ENCODE assay signal across 8 cellular contexts in genomic region chr12:32107376-32108267, GRCh38. TPM values are rescaled to one million over a fixed set of nuclear protein-coding genes. Genes with fewer than 3 reads are reported as not detected.
DNase-seq lines count a peak whose midpoint lies in the region; ATAC-seq lines count a peak whose summit lies in the region.

No MANE protein-coding gene starts in this region.

- H3K9ac ChIP-seq in mucosa of rectum (ENCODE audit: low read depth in 1 of 2, low read length in 2 of 2) (peak overlapping the region; percentile 63 to 80), subcutaneous abdominal adipose tissue (ENCODE audit: low read length in 5 of 5) (peak overlapping the region; percentile 11 to 82 (median 47))

- H3K9me3 ChIP-seq in mucosa of rectum (ENCODE audit: control insufficient read depth in 2 of 2, low read length in 2 of 2) (no peaks in the 10 kb centered on the region), subcutaneous abdominal adipose tissue (ENCODE audit: control insufficient read depth in 5 of 5, low read length in 5 of 5) (no peaks in the 10 kb centered on the region)

- peak; percentile 35 for DNase-seq in Ammon's horn (ENCODE audit: low spot score)
- peak; percentile 48 for DNase-seq in LHCN-M2 (ENCODE audit: low read depth)
- peak; percentile 60 for DNase-seq in activated CD4-positive, alpha-beta memory T cell treated with anti-CD3 and anti-CD28 coated beads for 36 hours
- DNase-seq in effector memory CD8-positive, alpha-beta T cell, result peak in 1 of 3 experiments; percentile 2

- H3K27me3 ChIP-seq in mucosa of rectum (ENCODE audit: control insufficient read depth in 2 of 2, insufficient read depth in 2 of 2, low read length in 2 of 2) (no peaks in the 10 kb centered on the region), subcutaneous abdominal adipose tissue (ENCODE audit: control insufficient read depth in 5 of 5, insufficient read depth in 4 of 5, low read length in 5 of 5) (no peaks in the 10 kb centered on the region)

- peaks cover 23% of the 10 kb centered on the region for H3K4me1 Mint-ChIP-seq in activated CD4-positive, alpha-beta memory T cell treated with anti-CD3 and anti-CD28 coated beads for 36 hours (ENCODE audit: low read depth)
- peaks cover 26 to 28% of the 10 kb centered on the region in 2 donors for H3K4me1 Mint-ChIP-seq in effector memory CD8-positive, alpha-beta T cell (ENCODE audit: low read depth in 2 of 2)

- H3K4me3 Mint-ChIP-seq in activated CD4-positive, alpha-beta memory T cell treated with anti-CD3 and anti-CD28 coated beads for 36 hours, result peak overlapping the region; percentile 87
- H3K4me3 Mint-ChIP-seq in effector memory CD8-positive, alpha-beta T cell, result peak overlapping the region; percentile 78 to 93

- H3K4me1 ChIP-seq in mucosa of rectum (ENCODE audit: control insufficient read depth in 2 of 2, insufficient read depth in 2 of 2, low read length in 2 of 2) (peaks cover 3 to 5% of the 10 kb centered on the region in 2 donors), subcutaneous abdominal adipose tissue (ENCODE audit: control insufficient read depth in 5 of 5, insufficient read depth in 5 of 5, low read length in 5 of 5) (peaks cover 3 to 25% (median 18%) of the 10 kb centered on the region in 5 donors)

- ATAC-seq in GM19397 (IDR thresholded peaks at IDR 0.05; ENCODE audit: unreplicated experiment) (peak; percentile 1), GM19463 (IDR thresholded peaks at IDR 0.05; ENCODE audit: unreplicated experiment) (no peak)
- ATAC-seq in effector memory CD8-positive, alpha-beta T cell (replicated peaks), result peak; percentile 9

- no peaks in the 10 kb centered on the region for H3K27me3 Mint-ChIP-seq in activated CD4-positive, alpha-beta memory T cell treated with anti-CD3 and anti-CD28 coated beads for 36 hours
- no peaks in the 10 kb centered on the region for H3K27me3 Mint-ChIP-seq in effector memory CD8-positive, alpha-beta T cell

- H3K27ac ChIP-seq in mucosa of rectum (ENCODE audit: low read depth in 2 of 2, low read length in 2 of 2) (peak overlapping the region; percentile 29 to 63), subcutaneous abdominal adipose tissue (ENCODE audit: low read depth, low read length) (peak overlapping the region; percentile 50)

- H3K4me3 ChIP-seq in mucosa of rectum (ENCODE audit: low read length in 2 of 2) (peak overlapping the region; percentile 71 to 79), subcutaneous abdominal adipose tissue (ENCODE audit: low read depth in 1 of 5, low read length in 5 of 5) (peak overlapping the region; percentile 77 to 90 (median 82))

- intact Hi-C loops in activated CD4-positive, alpha-beta memory T cell treated with anti-CD3 and anti-CD28 coated beads for 36 hours (cut with micrococcal nuclease), result loop anchor here (1.0 to 2.0 kb wide), 3 partner anchors 27 to 449 kb away; partner anchors contain the start of gene ETFBKMT

- H3K36me3 ChIP-seq in mucosa of rectum (ENCODE audit: control insufficient read depth in 2 of 2, insufficient read depth in 2 of 2, low read length in 2 of 2) (no peaks in the 10 kb centered on the region), subcutaneous abdominal adipose tissue (ENCODE audit: control insufficient read depth in 5 of 5, insufficient read depth in 5 of 5, low read length in 5 of 5) (no peaks in the 10 kb centered on the region)

- H3K9me3 Mint-ChIP-seq in activated CD4-positive, alpha-beta memory T cell treated with anti-CD3 and anti-CD28 coated beads for 36 hours, result no peaks in the 10 kb centered on the region
- no peaks in the 10 kb centered on the region for H3K9me3 Mint-ChIP-seq in effector memory CD8-positive, alpha-beta T cell

- peak overlapping the region; percentile 82 for H3K27ac Mint-ChIP-seq in activated CD4-positive, alpha-beta memory T cell treated with anti-CD3 and anti-CD28 coated beads for 36 hours
- peak overlapping the region; percentile 94 to 96 for H3K27ac Mint-ChIP-seq in effector memory CD8-positive, alpha-beta T cell

- CTCF ChIA-PET in activated CD4-positive, alpha-beta memory T cell treated with anti-CD3 and anti-CD28 coated beads for 36 hours (lab: Charles Lee), result interaction anchor here (0.7 to 1.4 kb wide), 6 partner anchors 10 to 455 kb away, joined by 3 to 5 read pairs (median 3); no protein-coding TSS in a partner anchor

- POLR2A ChIA-PET in activated CD4-positive, alpha-beta memory T cell treated with anti-CD3 and anti-CD28 coated beads for 36 hours (lab: Charles Lee), result interaction anchor here (0.5 to 2.2 kb wide), 6 partner anchors 27 to 618 kb away, joined by 3 to 10 read pairs (median 4); partner anchors contain the start of genes ETFBKMT and RESF1

- H3K36me3 Mint-ChIP-seq in activated CD4-positive, alpha-beta memory T cell treated with anti-CD3 and anti-CD28 coated beads for 36 hours, result peaks cover 3% of the 10 kb centered on the region
- peaks cover 7% of the 10 kb centered on the region for H3K36me3 Mint-ChIP-seq in effector memory CD8-positive, alpha-beta T cell (ENCODE audit: insufficient read depth)

RNA-seq across cellular contexts. Expression of gene BICD1, which starts 1.0 kb away (rescaled TPM):
- 6.2 and 6.6 TPM in 2 replicates for total RNA-seq in LHCN-M2 (2014; rRNA removed)
- polyA plus RNA-seq in LHCN-M2 (2012), result 6.0 TPM
- 10 to 100 TPM; 10.5 to 10.7 TPM for total RNA-seq in activated CD4-positive, alpha-beta memory T cell treated with anti-CD3 and anti-CD28 coated beads for 36 hours
